In the genomic region with DNA sequence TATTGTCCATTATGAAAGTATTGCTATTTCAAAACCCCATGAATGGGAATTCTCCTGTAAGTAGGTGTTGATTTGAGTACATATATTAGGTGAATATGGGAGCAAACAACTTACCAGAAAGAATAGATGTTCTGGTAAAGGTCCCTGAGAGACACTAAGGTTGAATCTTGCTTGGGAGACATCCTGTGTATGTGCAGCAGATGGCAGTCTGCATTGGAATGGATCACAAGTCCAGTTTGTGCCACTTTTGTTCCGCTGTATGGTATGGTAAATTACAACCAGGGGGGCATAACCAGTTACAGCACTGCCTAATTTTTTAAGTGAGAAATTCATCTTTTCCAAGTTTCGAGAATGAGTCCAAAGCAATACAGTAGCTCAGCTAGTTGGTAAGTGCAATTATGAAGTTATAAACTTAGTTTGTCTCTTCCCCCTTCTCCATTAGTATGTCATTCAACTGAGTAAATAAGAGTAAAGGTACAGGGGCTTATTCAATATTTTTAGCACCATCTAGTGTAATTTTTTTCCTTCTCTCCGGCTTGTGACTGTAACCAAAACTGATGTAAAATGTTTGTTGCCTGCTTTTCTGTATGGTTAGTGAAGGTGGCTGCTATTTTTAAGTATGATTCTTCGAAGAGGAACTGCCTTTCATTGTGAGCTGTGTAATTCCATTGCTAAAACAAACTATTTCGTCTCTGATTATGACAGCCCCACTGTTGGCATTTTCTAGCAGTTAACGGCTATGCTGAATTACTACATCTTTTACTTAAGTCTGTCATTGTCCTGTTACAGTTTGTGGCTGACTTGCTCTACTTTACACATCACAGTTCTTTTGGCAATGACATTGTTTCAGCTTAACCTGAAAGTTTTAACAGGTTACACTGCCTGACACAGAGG, we compare ENCODE assay signal across 1 cellular context.
TF ChIP-seq lines count a peak whose summit lies in the region.

No MANE protein-coding gene starts in this region.

TF ChIP-seq in IMR-90, 13 proteins besides CTCF, POLR2A, EP300 and RAD21:
- TF ChIP-seq CEBPB (IDR thresholded peaks at IDR 0.05; ENCODE audit: low read depth, low read length) (no peak), MXI1 (IDR thresholded peaks at IDR 0.05; ENCODE audit: borderline replicate concordance, low read depth, low read length) (no peak), USF2 (IDR thresholded peaks at IDR 0.05; ENCODE audit: low read depth, low read length) (no peak), SMC3 (IDR thresholded peaks at IDR 0.05; ENCODE audit: low read depth, low read length) (peak; percentile 48), MAZ (IDR thresholded peaks at IDR 0.05; ENCODE audit: borderline replicate concordance, low read depth, low read length) (no peak), BHLHE40 (IDR thresholded peaks at IDR 0.05; ENCODE audit: low read depth, low read length) (no peak), MAFK (IDR thresholded peaks at IDR 0.05; ENCODE audit: low read depth, low read length) (no peak), FOS (IDR thresholded peaks at IDR 0.05; ENCODE audit: low read depth, low read length) (no peak)
TF ChIP-seq in IMR-90: peak in this region for 1.
